21 cellular contexts compared by ENCODE assay signal in genomic region chr11:15293975-15294374, GRCh38.
DNase-seq lines count a peak whose midpoint lies in the region; ATAC-seq, FAIRE-seq and TF ChIP-seq lines count a peak whose summit lies in the region.
"Had no signal": no experiment of that assay in that cellular context is flagged by ENCODE, and none has a peak within 500 bp of the region (broad histone marks: within the 10 kb centered on the region; RNA-seq: fewer than 3 reads in every experiment).

No MANE protein-coding gene starts in this region.

- no peak overlapping the region for H3K27ac ChIP-seq in upper lobe of left lung
- H3K27ac ChIP-seq: BLaER1 had no signal

- H3K4me1 Mint-ChIP-seq in neural crest cell = peaks cover 15% of the 10 kb centered on the region
- H3K4me1 Mint-ChIP-seq: CD14-positive monocyte; CD4-positive, alpha-beta memory T cell; CD4-positive, CD25-positive, alpha-beta regulatory T cell; CD8-positive, alpha-beta memory T cell had no signal

- no peak overlapping the region for H3K4me3 Mint-ChIP-seq in neural crest cell
- H3K4me3 Mint-ChIP-seq: CD14-positive monocyte; CD4-positive, alpha-beta memory T cell; CD4-positive, CD25-positive, alpha-beta regulatory T cell; CD8-positive, alpha-beta memory T cell had no signal

- H3K27ac Mint-ChIP-seq in neural crest cell (ENCODE audit: unreplicated experiment) = peak overlapping the region; percentile 14
- H3K27ac Mint-ChIP-seq: CD4-positive, alpha-beta memory T cell; CD4-positive, CD25-positive, alpha-beta regulatory T cell; CD8-positive, alpha-beta memory T cell had no signal

- TF ChIP-seq POLR2A in upper lobe of left lung (IDR thresholded peaks at IDR 0.05) = no peak

- H3K27me3 ChIP-seq in upper lobe of left lung = no peaks in the 10 kb centered on the region
- H3K27me3 ChIP-seq: BE2C, BLaER1 had no signal

- no peaks in the 10 kb centered on the region for H3K36me3 Mint-ChIP-seq in neural crest cell (ENCODE audit: low read depth)
- H3K36me3 Mint-ChIP-seq: CD14-positive monocyte; CD4-positive, alpha-beta memory T cell; CD4-positive, CD25-positive, alpha-beta regulatory T cell; CD8-positive, alpha-beta memory T cell had no signal

- TF ChIP-seq CTCF in D721Med (IDR thresholded peaks at IDR 0.05; ENCODE audit: insufficient read depth, missing control alignments) (no peak), neural crest cell (conservative IDR thresholded peaks at IDR 0.05) (no peak), upper lobe of left lung (IDR thresholded peaks at IDR 0.05) (no peak)

- DNase-seq in D721Med (ENCODE audit: insufficient read length, low spot score) (no peak), NCI-H524 treated with DMSO at 0.1 percent for 48 hours (lab: John Stamatoyannopoulos, UW) (peak; percentile 12), neural crest cell (ENCODE audit: low read depth, low spot score) (no peak), upper lobe of left lung (no peak)
- DNase-seq: 8988T; ACHN; BE2C; C1 segment of cervical spinal cord; CD4-positive, alpha-beta memory T cell; CD4-positive, CD25-positive, alpha-beta regulatory T cell; CD8-positive, alpha-beta memory T cell; COR-L47; DMS79 treated with DMSO at 0.1 percent for 48 hours; GF-D8 had no signal

- TF ChIP-seq EP300 in upper lobe of left lung (IDR thresholded peaks at IDR 0.05) = no peak

- ATAC-seq in upper lobe of left lung (ENCODE audit: low FRiP score in 2 of 2) = no peak
- no peak for ATAC-seq in HG02678 (IDR thresholded peaks at IDR 0.05; ENCODE audit: unreplicated experiment)

- no peaks in the 10 kb centered on the region for H3K9me3 ChIP-seq in upper lobe of left lung
- H3K9me3 ChIP-seq: BE2C, BLaER1 had no signal

- no peaks in the 10 kb centered on the region for H3K4me1 ChIP-seq in upper lobe of left lung
- H3K4me1 ChIP-seq: BLaER1 had no signal

- no peak overlapping the region for H3K4me3 ChIP-seq in upper lobe of left lung
- H3K4me3 ChIP-seq: BLaER1 had no signal

- peak; percentile 61 for FAIRE-seq in D721Med (lab: Jason Lieb, UNC)
- FAIRE-seq: A204.1, G401.6, GM12892, GM18507 had no signal

- H3K9me3 Mint-ChIP-seq in neural crest cell = peaks cover 3% of the 10 kb centered on the region

- no peaks in the 10 kb centered on the region for H3K27me3 Mint-ChIP-seq in neural crest cell (ENCODE audit: low read depth)

- H3K36me3 ChIP-seq in upper lobe of left lung = no peaks in the 10 kb centered on the region
- H3K36me3 ChIP-seq: BE2C, BLaER1 had no signal
